8 cellular contexts compared by ENCODE assay signal in the genomic region with DNA sequence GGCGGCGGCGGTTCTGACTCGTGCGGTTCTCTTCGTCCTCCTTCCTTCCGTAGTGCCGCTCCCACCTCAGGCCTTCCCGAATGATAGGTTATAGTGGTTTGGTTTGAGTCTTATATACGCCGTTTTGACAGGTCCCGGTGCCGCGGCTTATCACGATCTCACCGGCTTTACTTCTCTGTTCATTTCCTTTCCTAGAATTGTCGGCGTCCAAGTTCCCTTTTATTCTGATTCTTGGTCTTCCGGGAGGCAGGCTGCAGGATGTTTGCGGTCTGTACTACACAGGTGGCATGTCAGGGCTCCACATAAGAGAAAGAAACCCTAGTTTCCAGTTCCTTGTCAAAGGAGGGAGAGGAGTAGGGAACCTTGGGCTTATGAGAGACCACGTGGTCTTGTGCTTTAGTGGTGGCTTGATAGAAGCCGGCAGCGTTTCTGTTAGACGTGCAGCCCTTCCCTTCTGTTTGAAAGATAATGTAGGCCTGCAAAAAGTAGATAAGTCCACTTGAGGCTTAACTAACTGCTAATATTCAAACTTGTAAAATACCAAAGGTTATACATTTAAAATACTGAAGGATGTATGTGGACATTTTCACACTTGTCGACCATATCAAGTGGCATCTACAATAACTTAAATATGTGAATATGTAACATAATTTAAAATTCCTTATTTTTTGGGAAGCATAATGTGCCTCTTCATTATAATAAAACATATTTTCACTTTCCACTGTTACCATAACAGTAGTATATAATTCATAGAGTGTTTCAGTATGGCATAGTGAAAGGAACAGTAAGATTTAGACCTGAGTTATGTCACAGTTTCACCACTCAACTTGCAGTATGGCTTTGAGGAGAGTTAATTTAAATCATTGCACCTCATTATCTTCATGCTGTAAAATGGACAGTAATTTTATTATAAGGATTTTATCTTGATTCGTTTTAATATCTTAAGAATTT. TPM values are rescaled to one million over a fixed set of nuclear protein-coding genes. Genes with fewer than 3 reads are reported as not detected.
A peak's percentile ranks its signal among the peaks of the same experiment; 100 is the strongest.
DNase-seq lines count a peak whose midpoint lies in the region; ATAC-seq and TF ChIP-seq lines count a peak whose summit lies in the region.

No MANE protein-coding gene starts in this region.

- H3F3A ChIP-seq in neural progenitor cell (ENCODE audit: low read depth): peaks cover 9% of the 10 kb centered on the region

- H3K4me2 ChIP-seq in BLaER1: peak overlapping the region; percentile 80
- H3K4me2 ChIP-seq in OCI-LY3 (ENCODE audit: low read length): peak overlapping the region; percentile 57
- H3K4me2 ChIP-seq in neural progenitor cell: peak overlapping the region; percentile 90

- H4K20me1 ChIP-seq in BLaER1 (peaks cover 51% of the 10 kb centered on the region), OCI-LY3 (ENCODE audit: insufficient read depth, low read length) (peaks cover 39% of the 10 kb centered on the region), neural progenitor cell (ENCODE audit: low read depth) (peaks cover 18% of the 10 kb centered on the region)

- 3% methylated on average over 26 of the region's 26 CpGs for WGBS in tibial nerve, 2 donors

- ATAC-seq in GM19043 (IDR thresholded peaks at IDR 0.05; ENCODE audit: low read depth, unreplicated experiment) (peak; percentile 46), HG03342 (IDR thresholded peaks at IDR 0.05; ENCODE audit: unreplicated experiment) (peak; percentile 55), foreskin keratinocyte (peak; percentile 44)

- no peaks in the 10 kb centered on the region for H3K36me3 Mint-ChIP-seq in neural progenitor cell

- peak overlapping the region; percentile 97 for H3K27ac ChIP-seq in BLaER1
- peak overlapping the region; percentile 97 for H3K27ac ChIP-seq in OCI-LY3 (ENCODE audit: low read length)
- H3K27ac ChIP-seq in foreskin keratinocyte: peak overlapping the region; percentile 95
- H3K27ac ChIP-seq in neural progenitor cell: peak overlapping the region; percentile 39
- H3K27ac ChIP-seq in tibial nerve: peak overlapping the region; percentile 90 to 98 (median 95)

- peaks cover 21% of the 10 kb centered on the region for H3K4me1 Mint-ChIP-seq in neural progenitor cell

- DNase-seq in activated effector memory CD4-positive, alpha-beta T cell treated with Interleukin-2 at 50 U/mL for 16 hours: peak; percentile 62
- DNase-seq in foreskin keratinocyte (peak; percentile 37 to 62), neural progenitor cell (ENCODE audit: low spot score) (peak; percentile 65), tibial nerve (ENCODE audit: low spot score in 2 of 2) (peak in 1 of 2 donors; percentile 28)

- H3K27ac Mint-ChIP-seq in neural progenitor cell: peak overlapping the region; percentile 99

- no peak for TF ChIP-seq EP300 in tibial nerve (IDR thresholded peaks at IDR 0.05)

- TF ChIP-seq CTCF in OCI-LY3 (IDR thresholded peaks at IDR 0.05; ENCODE audit: low read depth, low read length) (no peak), foreskin keratinocyte (conservative IDR thresholded peaks at IDR 0.05) (no peak), neural progenitor cell (IDR thresholded peaks at IDR 0.05) (no peak), tibial nerve (IDR thresholded peaks at IDR 0.05) (no peak)

- H3K9me3 ChIP-seq in BLaER1: no peaks in the 10 kb centered on the region
- H3K9me3 ChIP-seq in OCI-LY3 (ENCODE audit: insufficient read depth, low read length): no peaks in the 10 kb centered on the region
- H3K9me3 ChIP-seq in neural progenitor cell (ENCODE audit: low read depth): no peaks in the 10 kb centered on the region
- H3K9me3 ChIP-seq in tibial nerve: no peaks in the 10 kb centered on the region

- H3K27me3 Mint-ChIP-seq in neural progenitor cell (ENCODE audit: insufficient read depth, low read depth): no peaks in the 10 kb centered on the region

- peak overlapping the region; percentile 98 for H3K9ac ChIP-seq in BLaER1
- peak overlapping the region; percentile 94 for H3K9ac ChIP-seq in OCI-LY3 (ENCODE audit: low read length)
- H3K9ac ChIP-seq in neural progenitor cell: peak overlapping the region; percentile 88

- H3K9me3 Mint-ChIP-seq in neural progenitor cell: no peaks in the 10 kb centered on the region

- H3K4me3 Mint-ChIP-seq in neural progenitor cell: peak overlapping the region; percentile 99

- H3K79me2 ChIP-seq in OCI-LY3 (ENCODE audit: low read length) (peaks cover 58% of the 10 kb centered on the region), neural progenitor cell (ENCODE audit: low read depth) (peaks cover 58% of the 10 kb centered on the region)

- H3K4me1 ChIP-seq in BLaER1 (peaks cover 37% of the 10 kb centered on the region), OCI-LY3 (ENCODE audit: low read length) (peaks cover 46% of the 10 kb centered on the region), foreskin keratinocyte (no peaks in the 10 kb centered on the region), neural progenitor cell (peaks cover 12% of the 10 kb centered on the region), tibial nerve (peaks cover 0 to 65% (median 29%) of the 10 kb centered on the region in 4 donors)

- peaks cover 4% of the 10 kb centered on the region; the same call in 1 of the 2 replicates for H3K36me3 ChIP-seq in BLaER1
- H3K36me3 ChIP-seq in OCI-LY3 (replicated peaks; ENCODE audit: low read depth, low read length): no peaks in the 10 kb centered on the region
- no peaks in the 10 kb centered on the region for H3K36me3 ChIP-seq in neural progenitor cell
- H3K36me3 ChIP-seq in tibial nerve: no peaks in the 10 kb centered on the region

- no peak for TF ChIP-seq POLR2A in tibial nerve (IDR thresholded peaks at IDR 0.05)

- H2AFZ ChIP-seq in OCI-LY3 (ENCODE audit: low read depth, low read length): peak overlapping the region; percentile 57; the same call in 1 of the 2 replicates
- peak overlapping the region; percentile 92 for H2AFZ ChIP-seq in neural progenitor cell (replicated peaks)

- H3K27me3 ChIP-seq in BLaER1 (no peaks in the 10 kb centered on the region), OCI-LY3 (ENCODE audit: low read depth, low read length) (no peaks in the 10 kb centered on the region), foreskin keratinocyte (no peaks in the 10 kb centered on the region), neural progenitor cell (no peaks in the 10 kb centered on the region), tibial nerve (no peaks in the 10 kb centered on the region)

- H3K4me3 ChIP-seq in BLaER1: peak overlapping the region; percentile 99
- H3K4me3 ChIP-seq in OCI-LY3 (ENCODE audit: low read length): peak overlapping the region; percentile 77
- H3K4me3 ChIP-seq in neural progenitor cell: peak overlapping the region; percentile 100
- peak overlapping the region; percentile 74 to 99 (median 88) for H3K4me3 ChIP-seq in tibial nerve

RNA-seq across cellular contexts. Expression of a gene that starts 0.8 kb away (rescaled TPM):
- total RNA-seq in foreskin keratinocyte: 42.6 and 49.7 TPM in 2 replicates
- polyA plus RNA-seq in foreskin keratinocyte: 29.1 and 34.1 TPM in 2 replicates
- 29.6 and 36.0 TPM in 2 replicates for total RNA-seq in neural progenitor cell (ENCODE audit: low replicate concordance)
- 10 to 100 TPM; 70.8 to 99.4 (median 77.9) TPM for total RNA-seq in tibial nerve

Comparison
In these comparisons a context has a peak if more than half of its experiments do, and no peak if none do; other contexts are left out.
1. H3K27ac ChIP-seq: peak in every context shown above with its lines; median percentile 97 in BLaER1; 97 in OCI-LY3; 95 in foreskin keratinocyte; 95 in tibial nerve; 39 in neural progenitor cell.